9 cellular contexts compared by ENCODE assay signal in the genomic region with DNA sequence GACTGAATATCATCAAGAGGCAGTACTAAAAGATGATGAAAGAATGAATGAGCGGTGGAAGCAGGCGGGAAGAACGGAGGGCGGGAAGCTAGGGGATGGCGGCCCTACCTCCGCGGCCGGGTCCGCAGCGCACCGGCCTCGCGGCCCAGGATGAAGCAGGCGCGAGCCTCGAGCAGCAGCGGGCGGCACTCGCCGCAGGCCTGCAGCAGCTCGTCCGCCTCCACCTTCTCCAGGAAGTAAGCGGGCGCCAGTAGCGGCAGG. TPM values are rescaled to one million over a fixed set of nuclear protein-coding genes. Genes with fewer than 3 reads are reported as not detected.
DNase-seq lines count a peak whose midpoint lies in the region; ATAC-seq, FAIRE-seq and TF ChIP-seq lines count a peak whose summit lies in the region.
"Had no signal": no experiment of that assay in that cellular context is flagged by ENCODE, and none has a peak within 500 bp of the region (broad histone marks: within the 10 kb centered on the region; RNA-seq: fewer than 3 reads in every experiment).

No MANE protein-coding gene starts in this region.

- H3K9me1 ChIP-seq in endothelial cell of umbilical vein (replicated peaks; ENCODE audit: control insufficient read depth, extremely low read depth, insufficient read depth, low read length), result no peaks in the 10 kb centered on the region

- H3K9ac ChIP-seq in endothelial cell of umbilical vein (replicated peaks; ENCODE audit: extremely low read depth, insufficient read depth, low read length), result no peak overlapping the region
- H3K9ac ChIP-seq in rectal smooth muscle tissue (ENCODE audit: low read length), result no peak overlapping the region

- H3K27me3 Mint-ChIP-seq in CD8-positive, alpha-beta T cell (ENCODE audit: low read depth), result peaks cover 36% of the 10 kb centered on the region
- peaks cover 43 to 46% of the 10 kb centered on the region in 2 donors for H3K27me3 Mint-ChIP-seq in T-cell

- no TSS peak for BruUV-seq in endothelial cell of umbilical vein (replicated peaks; lab: Mats Ljungman, UMichigan)

- peaks cover 11% of the 10 kb centered on the region for H3K27me3 ChIP-seq in CD8-positive, alpha-beta T cell (ENCODE audit: insufficient read depth, low read length)
- H3K27me3 ChIP-seq in endothelial cell of umbilical vein (ENCODE audit: control insufficient read depth in 2 of 2, insufficient read depth in 2 of 2, low read length in 2 of 2), result peaks cover 26 to 29% of the 10 kb centered on the region in 2 experiments
- H3K27me3 ChIP-seq in rectal smooth muscle tissue (ENCODE audit: control insufficient read depth, insufficient read depth, low read length), result peaks cover 39% of the 10 kb centered on the region
- H3K27me3 ChIP-seq in foreskin keratinocyte, result peaks cover 56% of the 10 kb centered on the region

- H3K4me1 ChIP-seq in CD8-positive, alpha-beta T cell (ENCODE audit: insufficient read depth, low read length), result peaks cover 9% of the 10 kb centered on the region
- H3K4me1 ChIP-seq in endothelial cell of umbilical vein (ENCODE audit: control insufficient read depth, extremely low read depth, insufficient read depth, low read length), result peaks cover 9% of the 10 kb centered on the region
- H3K4me1 ChIP-seq in rectal smooth muscle tissue (ENCODE audit: control insufficient read depth, insufficient read depth, low read length), result no peaks in the 10 kb centered on the region
- no peaks in the 10 kb centered on the region for H3K4me1 ChIP-seq in foreskin keratinocyte

- peak overlapping the region; percentile 28 for H2AFZ ChIP-seq in endothelial cell of umbilical vein (ENCODE audit: low read depth, low read length)

- H3K4me3 Mint-ChIP-seq in CD8-positive, alpha-beta T cell, result peak overlapping the region; percentile 73
- H3K4me3 Mint-ChIP-seq in T-cell, result peak overlapping the region; percentile 67 to 79 (median 78)

- DNase-seq in CD8-positive, alpha-beta T cell, result no peak
- DNase-seq in T-cell (no peak), endothelial cell of umbilical vein (ENCODE audit: low read depth, low spot score) (no peak), ureter (ENCODE audit: low spot score) (no peak), HuH-7.5 (ENCODE audit: low spot score) (no peak), foreskin keratinocyte (no peak)

- CTCF ChIA-PET in CD8-positive, alpha-beta T cell (lab: Charles Lee), result interaction anchor here (0.8 to 2.0 kb wide), 5 partner anchors 13 to 188 kb away, joined by 3 to 10 read pairs (median 3); no protein-coding TSS in a partner anchor
- CTCF ChIA-PET in T-cell (lab: Charles Lee) (interaction anchor here in 1 of 2 donors (1.1 kb wide), 1 partner anchor 96 kb away, joined by 3 read pairs; the partner anchor contains the start of gene GDPD5), endothelial cell of umbilical vein (lab: Charles Lee) (interaction anchor here (1.1 to 1.6 kb wide), 3 partner anchors 22 to 104 kb away, joined by 3 to 7 read pairs (median 7); no protein-coding TSS in a partner anchor)

- H3K27ac ChIP-seq in CD8-positive, alpha-beta T cell (ENCODE audit: low read depth, low read length), result no peak overlapping the region
- no peak overlapping the region for H3K27ac ChIP-seq in endothelial cell of umbilical vein (ENCODE audit: insufficient read depth, low read depth, low read length)
- no peak overlapping the region for H3K27ac ChIP-seq in rectal smooth muscle tissue (ENCODE audit: low read depth, low read length)
- H3K27ac ChIP-seq in foreskin keratinocyte, result no peak overlapping the region
- H3K27ac ChIP-seq: epithelial cell of prostate had no signal

- no peaks in the 10 kb centered on the region for H4K20me1 ChIP-seq in endothelial cell of umbilical vein (replicated peaks; ENCODE audit: control insufficient read depth, extremely low read depth, insufficient read depth, low read length)

- POLR2A ChIA-PET in CD8-positive, alpha-beta T cell (lab: Charles Lee), result interaction anchor here (0.8 to 1.5 kb wide), 5 partner anchors 15 to 154 kb away, joined by 3 to 11 read pairs (median 3); partner anchors contain the start of genes RPS3 and SERPINH1
- POLR2A ChIA-PET in T-cell (lab: Charles Lee), result no interaction called here
- POLR2A ChIA-PET in endothelial cell of umbilical vein (lab: Charles Lee), result no interaction called here

- no peaks in the 10 kb centered on the region for H3K36me3 ChIP-seq in CD8-positive, alpha-beta T cell (ENCODE audit: insufficient read depth, low read length)
- H3K36me3 ChIP-seq in endothelial cell of umbilical vein (ENCODE audit: control insufficient read depth in 2 of 2, extremely low read depth in 1 of 2, insufficient read depth in 2 of 2, low read length in 2 of 2) (peaks cover 0 to under 1% of the 10 kb centered on the region in 2 experiments), rectal smooth muscle tissue (ENCODE audit: control insufficient read depth, insufficient read depth, low read length) (no peaks in the 10 kb centered on the region)

- no peaks in the 10 kb centered on the region for H3K9me3 Mint-ChIP-seq in CD8-positive, alpha-beta T cell
- no peaks in the 10 kb centered on the region for H3K9me3 Mint-ChIP-seq in T-cell

- no peak overlapping the region for H3K27ac Mint-ChIP-seq in CD8-positive, alpha-beta T cell
- peak overlapping the region in 1 of 2 donors; percentile 72 for H3K27ac Mint-ChIP-seq in T-cell

- no peaks in the 10 kb centered on the region for H3K79me2 ChIP-seq in endothelial cell of umbilical vein (ENCODE audit: control insufficient read depth, insufficient read depth, low read length)

- no peak overlapping the region for H3K4me2 ChIP-seq in endothelial cell of umbilical vein (ENCODE audit: insufficient read depth, low read length)

- FAIRE-seq in endothelial cell of umbilical vein (lab: Jason Lieb, UNC), result no peak

- dilution Hi-C loops in endothelial cell of umbilical vein (cut with MboI; ENCODE audit: extremely low pct_ligation_motif_present, low sequenced_read_pairs), result no loop called here

- ATAC-seq in CD8-positive, alpha-beta T cell, result no peak
- ATAC-seq in T-cell (replicated peaks in 1 of 4), result no peak
- ATAC-seq in foreskin keratinocyte, result no peak
- no peak for ATAC-seq in HG03565 (IDR thresholded peaks at IDR 0.05; ENCODE audit: unreplicated experiment)

- no peaks in the 10 kb centered on the region for H3K36me3 Mint-ChIP-seq in CD8-positive, alpha-beta T cell
- H3K36me3 Mint-ChIP-seq in T-cell, result no peaks in the 10 kb centered on the region

- peaks cover 16% of the 10 kb centered on the region for H3K4me1 Mint-ChIP-seq in CD8-positive, alpha-beta T cell (ENCODE audit: low read depth)
- peaks cover 18 to 30% (median 24%) of the 10 kb centered on the region in 3 donors for H3K4me1 Mint-ChIP-seq in T-cell

- no peaks in the 10 kb centered on the region for H3K9me3 ChIP-seq in CD8-positive, alpha-beta T cell (ENCODE audit: low read length)
- H3K9me3 ChIP-seq in endothelial cell of umbilical vein (replicated peaks; ENCODE audit: control insufficient read depth, insufficient read depth, low read length), result no peaks in the 10 kb centered on the region

- H3K4me3 ChIP-seq in CD8-positive, alpha-beta T cell (ENCODE audit: low read depth, low read length), result no peak overlapping the region
- H3K4me3 ChIP-seq in endothelial cell of umbilical vein (replicated peaks in 1 of 3; ENCODE audit: insufficient read depth in 1 of 3, low read depth in 1 of 3, low read length in 3 of 3) (no peak overlapping the region), rectal smooth muscle tissue (ENCODE audit: low read length) (peak overlapping the region; percentile 43)

- intact Hi-C loops in CD8-positive, alpha-beta T cell (cut with DNase I, micrococcal nuclease), result no loop called here
- intact Hi-C loops in endothelial cell of umbilical vein (cut with micrococcal nuclease), result loop anchor here (5.0 kb wide), 1 partner anchor 42 kb away; no protein-coding TSS in a partner anchor

- no peak for TF ChIP-seq CTCF in CD8-positive, alpha-beta T cell (IDR thresholded peaks at IDR 0.05)
- no peak for TF ChIP-seq CTCF in endothelial cell of umbilical vein (IDR thresholded peaks at IDR 0.05; ENCODE audit: extremely low read depth in 1 of 2, insufficient read depth in 1 of 2, low read depth in 1 of 2, low read length in 2 of 2)
- TF ChIP-seq CTCF in foreskin keratinocyte (conservative IDR thresholded peaks at IDR 0.05), result no peak

- no peak for TF ChIP-seq POLR2A in endothelial cell of umbilical vein (IDR thresholded peaks at IDR 0.05; ENCODE audit: low read depth, low read length)

TF ChIP-seq in endothelial cell of umbilical vein, 7 proteins besides CTCF, POLR2A, EP300 and RAD21:
- TF ChIP-seq, protein P1, sequence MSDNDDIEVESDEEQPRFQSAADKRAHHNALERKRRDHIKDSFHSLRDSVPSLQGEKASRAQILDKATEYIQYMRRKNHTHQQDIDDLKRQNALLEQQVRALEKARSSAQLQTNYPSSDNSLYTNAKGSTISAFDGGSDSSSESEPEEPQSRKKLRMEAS (IDR thresholded peaks at IDR 0.05; ENCODE audit: insufficient read depth, insufficient read length), result peak; percentile 88
- no peak for TF ChIP-seq MYC (IDR thresholded peaks at IDR 0.05; ENCODE audit: low read depth, low read length)

RNA-seq across cellular contexts. Expression of gene KLHL35, which starts 3.4 kb away (rescaled TPM):
- total RNA-seq in CD8-positive, alpha-beta T cell, result under 1 TPM; 0.50 to 0.84 TPM
- 1 to 10 TPM in 4 of 5 donors, under 1 TPM in 1; 0.33 to 2.9 (median 1.5) TPM for total RNA-seq in T-cell
- total RNA-seq in endothelial cell of umbilical vein, result 0.97 and 1.2 TPM in 2 replicates
- 2.3 and 2.7 TPM in 2 replicates for polyA plus RNA-seq in endothelial cell of umbilical vein
- 1.0 and 1.7 TPM in 2 replicates for polyA plus RNA-seq in endothelial cell of umbilical vein (2011; cell fraction: cytosol; rRNA removed)
- polyA plus RNA-seq in endothelial cell of umbilical vein (2011; cell fraction: nucleus; rRNA removed), result 1.6 and 2.1 TPM in 2 replicates
- 0.52 and 1.1 TPM in 2 replicates for polyA plus RNA-seq in endothelial cell of umbilical vein (2012)
- 1.1 and 1.3 TPM in 2 replicates for polyA minus RNA-seq in endothelial cell of umbilical vein
- polyA minus RNA-seq in endothelial cell of umbilical vein (2011; cell fraction: cytosol; rRNA and poly(A)+ RNA removed), result 9.7 TPM
- polyA minus RNA-seq in endothelial cell of umbilical vein (2011; cell fraction: nucleus; rRNA and poly(A)+ RNA removed), result 0.38 and 1.7 TPM in 2 replicates
- total RNA-seq in ureter, result 1.5 TPM
- 0.25 and 0.95 TPM in 2 replicates for total RNA-seq in foreskin keratinocyte
- 0.23 and 1.2 TPM in 2 replicates for polyA plus RNA-seq in foreskin keratinocyte

RNA-seq across cellular contexts. Expression of gene RPS3, which starts 30.3 kb away (rescaled TPM):
- 1,000 to 10,000 TPM; 4,683 to 5,039 TPM for total RNA-seq in CD8-positive, alpha-beta T cell
- 1,000 to 10,000 TPM; 4,604 to 5,380 (median 4,830) TPM for total RNA-seq in T-cell
- 2,836 and 2,973 TPM in 2 replicates for total RNA-seq in endothelial cell of umbilical vein
- 3,219 and 3,734 TPM in 2 replicates for polyA plus RNA-seq in endothelial cell of umbilical vein
- 3,159 and 3,916 TPM in 2 replicates for polyA plus RNA-seq in endothelial cell of umbilical vein (2011; cell fraction: cytosol; rRNA removed)
- polyA plus RNA-seq in endothelial cell of umbilical vein (2011; cell fraction: nucleus; rRNA removed), result 1,354 and 1,373 TPM in 2 replicates
- polyA plus RNA-seq in endothelial cell of umbilical vein (2012), result 4,332 and 4,658 TPM in 2 replicates
- 1,194 and 1,275 TPM in 2 replicates for polyA minus RNA-seq in endothelial cell of umbilical vein
- polyA minus RNA-seq in endothelial cell of umbilical vein (2011; cell fraction: cytosol; rRNA and poly(A)+ RNA removed), result 1,153 TPM
- polyA minus RNA-seq in endothelial cell of umbilical vein (2011; cell fraction: nucleus; rRNA and poly(A)+ RNA removed), result 141 and 185 TPM in 2 replicates
- total RNA-seq in ureter, result 3,031 TPM
- total RNA-seq in foreskin keratinocyte, result 2,535 and 3,000 TPM in 2 replicates
- polyA plus RNA-seq in foreskin keratinocyte, result 4,692 and 4,741 TPM in 2 replicates
